In genomic region chr1:172255223-172255560, GRCh38 we compare ENCODE assay signal across 13 cellular contexts.
DNase-seq lines count a peak whose midpoint lies in the region; ATAC-seq, FAIRE-seq and TF ChIP-seq lines count a peak whose summit lies in the region.
"Had no signal": no experiment of that assay in that cellular context is flagged by ENCODE, and none has a peak within 500 bp of the region (broad histone marks: within the 10 kb centered on the region; RNA-seq: fewer than 3 reads in every experiment).

No MANE protein-coding gene starts in this region.

- no peak for FAIRE-seq in GM12878 (lab: Jason Lieb, UNC)
- FAIRE-seq: colon had no signal

- no TSS peak for BruUV-seq in GM12878 (replicated peaks; lab: Mats Ljungman, UMichigan)

- H3K36me3 ChIP-seq in GM12878 (ENCODE audit: control insufficient read depth in 2 of 2, insufficient read depth in 2 of 2, low read length in 1 of 2) (no peaks in the 10 kb centered on the region), skeletal muscle tissue (ENCODE audit: control insufficient read depth in 3 of 3, insufficient read depth in 3 of 3, low read length in 3 of 3) (no peaks in the 10 kb centered on the region), esophagus squamous epithelium (no peaks in the 10 kb centered on the region)
- H3K36me3 ChIP-seq: WERI-Rb-1 had no signal

- no peak overlapping the region for H3K27ac ChIP-seq in GM12878 (ENCODE audit: control insufficient read depth, insufficient read depth)
- peak overlapping the region; percentile 10 for H3K27ac ChIP-seq in skeletal muscle tissue (ENCODE audit: low read depth, low read length)
- H3K27ac ChIP-seq in esophagus squamous epithelium, result no peak overlapping the region
- H3K27ac ChIP-seq: WERI-Rb-1 had no signal

- no peak overlapping the region for H3K4me2 ChIP-seq in GM12878 (ENCODE audit: control insufficient read depth, insufficient read depth)

- TF ChIP-seq CTCF in GM12878 (IDR thresholded peaks at IDR 0.05 in 2 of 3, conservative IDR thresholded peaks at IDR 0.05 in 1 of 3; ENCODE audit: control insufficient read depth in 2 of 3, extremely low read depth in 1 of 3, insufficient read depth in 1 of 3, low read depth in 3 of 3, low read length in 3 of 3), result no peak
- no peak for TF ChIP-seq CTCF in esophagus squamous epithelium (IDR thresholded peaks at IDR 0.05)

- peak overlapping the region; percentile 46; the same call in 1 of the 2 replicates for H2AFZ ChIP-seq in GM12878 (ENCODE audit: control insufficient read depth, low read depth, low read length)

- in situ Hi-C loops in GM12878 (cut with MboI), result no loop called here

- H3K27me3 ChIP-seq in GM12878 (replicated peaks in 1 of 2; ENCODE audit: control insufficient read depth in 2 of 2, insufficient read depth in 2 of 2, low read length in 1 of 2), result no peaks in the 10 kb centered on the region
- H3K27me3 ChIP-seq in skeletal muscle tissue (ENCODE audit: control insufficient read depth in 3 of 3, insufficient read depth in 3 of 3, low read length in 3 of 3), result no peaks in the 10 kb centered on the region
- H3K27me3 ChIP-seq in esophagus squamous epithelium, result no peaks in the 10 kb centered on the region

- TF ChIP-seq POLR2A in GM12878 (IDR thresholded peaks at IDR 0.05; ENCODE audit: low read depth, low read length) (no peak), esophagus squamous epithelium (IDR thresholded peaks at IDR 0.05) (no peak)

- H4K20me1 ChIP-seq in GM12878 (ENCODE audit: control insufficient read depth, insufficient read depth), result no peaks in the 10 kb centered on the region

- intact Hi-C loops in GM12878 (cut with micrococcal nuclease; ENCODE audit: unreplicated experiment) (loop anchor here (5.0 kb wide), 1 partner anchor 68 kb away; no protein-coding TSS in a partner anchor), esophagus squamous epithelium (cut with DNase I) (no loop called here)

- TF ChIP-seq RAD21 in GM12878 (IDR thresholded peaks at IDR 0.05; ENCODE audit: insufficient read depth, low read depth, low read length), result no peak

- CTCF ChIA-PET in GM12878 (lab: Yijun Ruan, JAX), result interaction anchor here (0.6 kb wide), 1 partner anchor 253 kb away, joined by 3 read pairs; no protein-coding TSS in a partner anchor

- H3K4me3 ChIP-seq in GM12878 (no peak overlapping the region), skeletal muscle tissue (ENCODE audit: low read length in 3 of 3) (no peak overlapping the region), esophagus squamous epithelium (no peak overlapping the region)

- no peaks in the 10 kb centered on the region for H3K79me2 ChIP-seq in GM12878 (ENCODE audit: control insufficient read depth, insufficient read depth, low read length)

- RAD21 ChIA-PET in GM12878 (lab: Charles Lee; ENCODE audit: unreplicated experiment), result interaction anchor here (0.6 to 1.1 kb wide), 4 partner anchors 70 to 88 kb away, joined by 3 read pairs; no protein-coding TSS in a partner anchor

- ATAC-seq in GM12878 (peak; percentile 73), HG03108 (IDR thresholded peaks at IDR 0.05; ENCODE audit: unreplicated experiment) (no peak), HG02973 (IDR thresholded peaks at IDR 0.05; ENCODE audit: unreplicated experiment) (no peak), GM19328 (IDR thresholded peaks at IDR 0.05; ENCODE audit: unreplicated experiment) (no peak)

- H3K9me3 ChIP-seq in GM12878 (replicated peaks; ENCODE audit: control insufficient read depth, insufficient read depth, low read length) (no peaks in the 10 kb centered on the region; the same call in 1 of the 3 replicates), skeletal muscle tissue (ENCODE audit: control insufficient read depth in 3 of 3, low read length in 3 of 3) (no peaks in the 10 kb centered on the region), esophagus squamous epithelium (no peaks in the 10 kb centered on the region)

- peaks cover 8% of the 10 kb centered on the region; the same call in 1 of the 2 replicates for H3K4me1 ChIP-seq in GM12878 (ENCODE audit: control insufficient read depth, insufficient read depth, low read length)
- H3K4me1 ChIP-seq in skeletal muscle tissue (ENCODE audit: control insufficient read depth in 3 of 3, insufficient read depth in 3 of 3, low read length in 3 of 3), result no peaks in the 10 kb centered on the region
- H3K4me1 ChIP-seq in esophagus squamous epithelium, result no peaks in the 10 kb centered on the region

- DNase-seq in H4 (ENCODE audit: low spot score) (peak; percentile 39), GM12878 (ENCODE audit: low read depth, low spot score) (no peak), esophagus squamous epithelium (lab: John Stamatoyannopoulos, UW) (no peak)
- DNase-seq: activated gamma-delta T cell, left cardiac atrium, NCI-H2171, WERI-Rb-1 had no signal

- POLR2A ChIA-PET in GM12878 (lab: Charles Lee), result interaction anchor here (0.6 to 0.7 kb wide), 2 partner anchors 15 to 125 kb away, joined by 4 to 6 read pairs; no protein-coding TSS in a partner anchor

- SMC1A ChIA-PET in GM12878 (lab: Charles Lee; ENCODE audit: uncharacterized antibody, unreplicated experiment), result interaction anchor here (0.8 to 2.5 kb wide), 11 partner anchors 8 to 107 kb away, joined by 3 to 11 read pairs (median 4); no protein-coding TSS in a partner anchor

- TF ChIP-seq EP300 in GM12878 (IDR thresholded peaks at IDR 0.05; ENCODE audit: borderline replicate concordance in 1 of 2, control insufficient read depth in 1 of 2, low read depth in 2 of 2, low read length in 2 of 2), result no peak

- H3K9ac ChIP-seq in GM12878 (ENCODE audit: control insufficient read depth, insufficient read depth, low read length) (no peak overlapping the region), skeletal muscle tissue (ENCODE audit: low read depth in 1 of 3, low read length in 3 of 3) (no peak overlapping the region)

TF ChIP-seq in PFSK-1, 5 proteins besides CTCF, POLR2A, EP300 and RAD21 (continues in another document):
- TF ChIP-seq TAF1 (IDR thresholded peaks at IDR 0.05; ENCODE audit: borderline replicate concordance, insufficient read depth, low read length) (peak; percentile 7; the same call in 1 of the 2 replicates), FOXP2 (optimal IDR thresholded peaks at IDR 0.05; ENCODE audit: borderline replicate concordance, extremely low read depth, extremely low read length, insufficient read depth) (no peak), REST (IDR thresholded peaks at IDR 0.05; ENCODE audit: insufficient read depth in 1 of 2, low read depth in 2 of 2, low read length in 2 of 2) (no peak), POLR2AphosphoS5 (IDR thresholded peaks at IDR 0.05; ENCODE audit: low read depth, low read length) (no peak)

TF ChIP-seq in GM12878, 131 proteins besides CTCF, POLR2A, EP300 and RAD21 (continues in another document):
- TF ChIP-seq, protein P1, sequence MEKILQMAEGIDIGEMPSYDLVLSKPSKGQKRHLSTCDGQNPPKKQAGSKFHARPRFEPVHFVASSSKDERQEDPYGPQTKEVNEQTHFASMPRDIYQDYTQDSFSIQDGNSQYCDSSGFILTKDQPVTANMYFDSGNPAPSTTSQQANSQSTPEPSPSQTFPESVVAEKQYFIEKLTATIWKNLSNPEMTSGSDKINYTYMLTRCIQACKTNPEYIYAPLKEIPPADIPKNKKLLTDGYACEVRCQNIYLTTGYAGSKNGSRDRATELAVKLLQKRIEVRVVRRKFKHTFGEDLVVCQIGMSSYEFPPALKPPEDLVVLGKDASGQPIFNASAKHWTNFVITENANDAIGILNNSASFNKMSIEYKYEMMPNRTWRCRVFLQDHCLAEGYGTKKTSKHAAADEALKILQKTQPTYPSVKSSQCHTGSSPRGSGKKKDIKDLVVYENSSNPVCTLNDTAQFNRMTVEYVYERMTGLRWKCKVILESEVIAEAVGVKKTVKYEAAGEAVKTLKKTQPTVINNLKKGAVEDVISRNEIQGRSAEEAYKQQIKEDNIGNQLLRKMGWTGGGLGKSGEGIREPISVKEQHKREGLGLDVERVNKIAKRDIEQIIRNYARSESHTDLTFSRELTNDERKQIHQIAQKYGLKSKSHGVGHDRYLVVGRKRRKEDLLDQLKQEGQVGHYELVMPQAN (conservative IDR thresholded peaks at IDR 0.05), result no peak
- TF ChIP-seq, protein P2, sequence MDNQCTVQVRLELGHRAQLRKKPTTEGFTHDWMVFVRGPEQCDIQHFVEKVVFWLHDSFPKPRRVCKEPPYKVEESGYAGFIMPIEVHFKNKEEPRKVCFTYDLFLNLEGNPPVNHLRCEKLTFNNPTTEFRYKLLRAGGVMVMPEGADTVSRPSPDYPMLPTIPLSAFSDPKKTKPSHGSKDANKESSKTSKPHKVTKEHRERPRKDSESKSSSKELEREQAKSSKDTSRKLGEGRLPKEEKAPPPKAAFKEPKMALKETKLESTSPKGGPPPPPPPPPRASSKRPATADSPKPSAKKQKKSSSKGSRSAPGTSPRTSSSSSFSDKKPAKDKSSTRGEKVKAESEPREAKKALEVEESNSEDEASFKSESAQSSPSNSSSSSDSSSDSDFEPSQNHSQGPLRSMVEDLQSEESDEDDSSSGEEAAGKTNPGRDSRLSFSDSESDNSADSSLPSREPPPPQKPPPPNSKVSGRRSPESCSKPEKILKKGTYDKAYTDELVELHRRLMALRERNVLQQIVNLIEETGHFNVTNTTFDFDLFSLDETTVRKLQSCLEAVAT (IDR thresholded peaks at IDR 0.05), result no peak
- TF ChIP-seq, protein P3, sequence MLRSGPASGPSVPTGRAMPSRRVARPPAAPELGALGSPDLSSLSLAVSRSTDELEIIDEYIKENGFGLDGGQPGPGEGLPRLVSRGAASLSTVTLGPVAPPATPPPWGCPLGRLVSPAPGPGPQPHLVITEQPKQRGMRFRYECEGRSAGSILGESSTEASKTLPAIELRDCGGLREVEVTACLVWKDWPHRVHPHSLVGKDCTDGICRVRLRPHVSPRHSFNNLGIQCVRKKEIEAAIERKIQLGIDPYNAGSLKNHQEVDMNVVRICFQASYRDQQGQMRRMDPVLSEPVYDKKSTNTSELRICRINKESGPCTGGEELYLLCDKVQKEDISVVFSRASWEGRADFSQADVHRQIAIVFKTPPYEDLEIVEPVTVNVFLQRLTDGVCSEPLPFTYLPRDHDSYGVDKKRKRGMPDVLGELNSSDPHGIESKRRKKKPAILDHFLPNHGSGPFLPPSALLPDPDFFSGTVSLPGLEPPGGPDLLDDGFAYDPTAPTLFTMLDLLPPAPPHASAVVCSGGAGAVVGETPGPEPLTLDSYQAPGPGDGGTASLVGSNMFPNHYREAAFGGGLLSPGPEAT (IDR thresholded peaks at IDR 0.05; ENCODE audit: low read depth), result no peak
- TF ChIP-seq ETV6 (conservative IDR thresholded peaks at IDR 0.05 in 1 of 2, IDR thresholded peaks at IDR 0.05 in 1 of 2; ENCODE audit: borderline replicate concordance in 1 of 2, low read depth in 1 of 2), result no peak
